Comparison of ENCODE assay signal across 20 cellular contexts in the genomic region with DNA sequence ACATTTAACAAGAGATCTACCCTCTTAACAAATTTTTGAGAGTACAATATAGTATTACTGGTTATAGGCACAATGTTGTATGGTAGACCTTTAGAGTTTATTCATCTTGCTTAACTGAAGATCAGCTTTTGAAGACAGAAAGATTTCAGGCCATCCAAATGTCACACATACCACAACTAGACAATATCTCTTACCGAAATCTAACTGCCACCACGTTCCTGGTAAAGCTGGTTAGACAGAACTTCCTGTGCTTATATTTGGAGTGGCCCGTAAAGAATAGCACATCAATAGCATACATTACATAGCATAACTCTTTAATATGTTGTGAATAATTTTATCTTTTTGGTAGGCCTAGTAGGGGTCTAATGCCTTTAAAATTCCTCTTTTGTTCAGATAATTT. TPM values are rescaled to one million over a fixed set of nuclear protein-coding genes. Genes with fewer than 3 reads are reported as not detected.
A peak's percentile ranks its signal among the peaks of the same experiment; 100 is the strongest.
DNase-seq lines count a peak whose midpoint lies in the region; ATAC-seq lines count a peak whose summit lies in the region.
"Had no signal": no experiment of that assay in that cellular context is flagged by ENCODE, and none has a peak within 500 bp of the region (broad histone marks: within the 10 kb centered on the region; RNA-seq: fewer than 3 reads in every experiment).

No MANE protein-coding gene starts in this region.

- H3K27me3 Mint-ChIP-seq in activated T-cell treated with anti-CD3 and anti-CD28 coated beads, Interleukin-2, amount 50 U/mL, for 24 hours, result peaks cover 11% of the 10 kb centered on the region
- H3K27me3 Mint-ChIP-seq in activated T-helper 1 cell treated with anti-CD3 and anti-CD28 coated beads, Interleukin-12 subunit alpha, Interleukin-12 subunit beta, Interleukin-2, Interleukin-4 antibody, amounts not matched to agents 30 ng/mL and 10 ng/mL and 1 ng/mL, durations not matched to agents 14 hours and 24 hours and 36 hours (ENCODE audit: insufficient read depth), result no peaks in the 10 kb centered on the region

- no peak overlapping the region for H3K4me3 Mint-ChIP-seq in activated T-cell treated with anti-CD3 and anti-CD28 coated beads, Interleukin-2, amount 50 U/mL, for 24 hours
- H3K4me3 Mint-ChIP-seq in activated T-helper 1 cell treated with anti-CD3 and anti-CD28 coated beads, Interleukin-12 subunit alpha, Interleukin-12 subunit beta, Interleukin-2, Interleukin-4 antibody, amounts not matched to agents 30 ng/mL and 10 ng/mL and 1 ng/mL, durations not matched to agents 14 hours and 24 hours and 36 hours, result peak overlapping the region; percentile 58
- H3K4me3 Mint-ChIP-seq: endodermal cell had no signal

- no peaks in the 10 kb centered on the region for H3K36me3 Mint-ChIP-seq in activated T-cell treated with anti-CD3 and anti-CD28 coated beads, Interleukin-2, amount 50 U/mL, for 24 hours (ENCODE audit: low read depth)
- H3K36me3 Mint-ChIP-seq in activated T-helper 1 cell treated with anti-CD3 and anti-CD28 coated beads, Interleukin-12 subunit alpha, Interleukin-12 subunit beta, Interleukin-2, Interleukin-4 antibody, amounts not matched to agents 30 ng/mL and 10 ng/mL and 1 ng/mL, durations not matched to agents 14 hours and 24 hours and 36 hours (ENCODE audit: low read depth), result peaks cover 8% of the 10 kb centered on the region

- peaks cover 11% of the 10 kb centered on the region for H3K4me1 Mint-ChIP-seq in activated T-cell treated with anti-CD3 and anti-CD28 coated beads, Interleukin-2, amount 50 U/mL, for 24 hours (ENCODE audit: low read depth)
- peaks cover 8% of the 10 kb centered on the region for H3K4me1 Mint-ChIP-seq in activated T-helper 1 cell treated with anti-CD3 and anti-CD28 coated beads, Interleukin-12 subunit alpha, Interleukin-12 subunit beta, Interleukin-2, Interleukin-4 antibody, amounts not matched to agents 30 ng/mL and 10 ng/mL and 1 ng/mL, durations not matched to agents 14 hours and 24 hours and 36 hours (ENCODE audit: low read depth)
- H3K4me1 Mint-ChIP-seq: endodermal cell had no signal

- peak; percentile 52 for ATAC-seq in stimulated activated naive CD8-positive, alpha-beta T cell treated with anti-CD3 and anti-CD28 coated beads, Interleukin-15, Interleukin-2, amounts not matched to agents 100 U/mL and 50 U/mL, for 24 hours
- ATAC-seq in HG02588 (IDR thresholded peaks at IDR 0.05; ENCODE audit: unreplicated experiment), result no peak
- ATAC-seq: SK-N-SH treated with all-trans-retinoic acid at 6 μM for 48 hours had no signal

- intact Hi-C loops in activated T-helper 1 cell treated with anti-CD3 and anti-CD28 coated beads, Interleukin-12 subunit alpha, Interleukin-12 subunit beta, Interleukin-2, Interleukin-4 antibody, amounts not matched to agents 30 ng/mL and 10 ng/mL and 1 ng/mL, durations not matched to agents 14 hours and 24 hours and 36 hours (cut with micrococcal nuclease), result loop anchor here (2.0 kb wide), 1 partner anchor 30 kb away; a partner anchor contains a TSS

- H3K9me3 Mint-ChIP-seq in activated T-cell treated with anti-CD3 and anti-CD28 coated beads, Interleukin-2, amount 50 U/mL, for 24 hours, result no peaks in the 10 kb centered on the region
- H3K9me3 Mint-ChIP-seq in activated T-helper 1 cell treated with anti-CD3 and anti-CD28 coated beads, Interleukin-12 subunit alpha, Interleukin-12 subunit beta, Interleukin-2, Interleukin-4 antibody, amounts not matched to agents 30 ng/mL and 10 ng/mL and 1 ng/mL, durations not matched to agents 14 hours and 24 hours and 36 hours, result no peaks in the 10 kb centered on the region

- H3K27ac Mint-ChIP-seq in activated T-cell treated with anti-CD3 and anti-CD28 coated beads, Interleukin-2, amount 50 U/mL, for 24 hours, result peak overlapping the region; percentile 38
- H3K27ac Mint-ChIP-seq in activated T-helper 1 cell treated with anti-CD3 and anti-CD28 coated beads, Interleukin-12 subunit alpha, Interleukin-12 subunit beta, Interleukin-2, Interleukin-4 antibody, amounts not matched to agents 30 ng/mL and 10 ng/mL and 1 ng/mL, durations not matched to agents 14 hours and 24 hours and 36 hours, result peak overlapping the region; percentile 77
- H3K27ac Mint-ChIP-seq: endodermal cell had no signal

- no peak for DNase-seq in activated T-cell treated with anti-CD3 and anti-CD28 coated beads, Interleukin-2, amount 50 U/mL, for 24 hours
- DNase-seq in activated T-cell treated with anti-CD3 and anti-CD28 coated beads, Interleukin-2, amount 50 U/mL, for 48 hours, result no peak
- DNase-seq in OCI-M1 (lab: John Stamatoyannopoulos, UW), result peak; percentile 80
- DNase-seq in activated T-helper 1 cell treated with anti-CD3 and anti-CD28 coated beads, Interleukin-12 subunit alpha, Interleukin-12 subunit beta, Interleukin-2, Interleukin-4 antibody, amounts not matched to agents 30 ng/mL and 10 ng/mL and 1 ng/mL, durations not matched to agents 14 hours and 24 hours and 36 hours (ENCODE audit: low spot score), result peak; percentile 2
- no peak for DNase-seq in stimulated activated naive CD8-positive, alpha-beta T cell treated with anti-CD3 and anti-CD28 coated beads, Interleukin-15, Interleukin-2, amounts not matched to agents 100 U/mL and 50 U/mL, for 24 hours
- DNase-seq in stimulated activated CD4-positive, alpha-beta T cell treated with anti-CD3 and anti-CD28 coated beads, Interleukin-2, amount 100 ng/mL, for 48 hours, result no peak
- no peak for DNase-seq in iPS-NIHi7 (ENCODE audit: extremely low spot score)
- DNase-seq: activated CD4-positive, CD25-positive, alpha-beta regulatory T cell; activated effector memory CD4-positive, alpha-beta T cell treated with anti-CD3 and anti-CD28 coated beads, Interleukin-2, amount 50 U/mL, for 16 hours; amygdala; colonic mucosa; endodermal cell; foreskin melanocyte; mesendoderm; NCI-H1105; NCI-H446; nucleus accumbens; T1000 had no signal

RNA-seq across cellular contexts. Expression of a gene that starts 29.8 kb away (rescaled TPM):
- total RNA-seq in activated T-helper 1 cell treated with anti-CD3 and anti-CD28 coated beads, Interleukin-12 subunit alpha, Interleukin-12 subunit beta, Interleukin-2, Interleukin-4 antibody, amounts not matched to agents 30 ng/mL and 10 ng/mL and 1 ng/mL, durations not matched to agents 14 hours and 24 hours and 36 hours, result 39.8 and 40.8 TPM in 2 replicates

Comparison
In these comparisons a context has a peak if more than half of its experiments do, and no peak if none do; other contexts are left out.
1. DNase-seq: peak in OCI-M1 (single experiment) and activated T-helper 1 cell treated with anti-CD3 and anti-CD28 coated beads, Interleukin-12 subunit alpha, Interleukin-12 subunit beta, Interleukin-2, Interleukin-4 antibody, amounts not matched to agents 30 ng/mL and 10 ng/mL and 1 ng/mL, durations not matched to agents 14 hours and 24 hours and 36 hours (single experiment); none in activated T-cell treated with anti-CD3 and anti-CD28 coated beads, Interleukin-2, amount 50 U/mL, for 24 hours (single experiment), activated T-cell treated with anti-CD3 and anti-CD28 coated beads, Interleukin-2, amount 50 U/mL, for 48 hours (0 of 2), stimulated activated naive CD8-positive, alpha-beta T cell treated with anti-CD3 and anti-CD28 coated beads, Interleukin-15, Interleukin-2, amounts not matched to agents 100 U/mL and 50 U/mL, for 24 hours (single experiment), stimulated activated CD4-positive, alpha-beta T cell treated with anti-CD3 and anti-CD28 coated beads, Interleukin-2, amount 100 ng/mL, for 48 hours (0 of 2) and iPS-NIHi7 (single experiment).